In genomic region chr22:42070517-42071422, GRCh38 we compare ENCODE assay signal across 8 cellular contexts. TPM values are rescaled to one million over a fixed set of nuclear protein-coding genes. Genes with fewer than 3 reads are reported as not detected.
DNase-seq lines count a peak whose midpoint lies in the region; ATAC-seq and TF ChIP-seq lines count a peak whose summit lies in the region.

Gene NAGA, minus strand, starts transcription at chr22:42070812. Its CDS starts 515 bp downstream, at chr22:42070297.

- WGBS in prostate gland, result under 1% methylated on average over 56 of the region's 56 CpGs

- ATAC-seq in GM18502 (IDR thresholded peaks at IDR 0.05; ENCODE audit: poor library complexity, unreplicated experiment) (peak; percentile 90), HG02970 (IDR thresholded peaks at IDR 0.05; ENCODE audit: low FRiP score, unreplicated experiment) (peak; percentile 84), left ventricle myocardium superior (peak; percentile 94)

- peak; percentile 94 for TF ChIP-seq POLR2A in prostate gland (IDR thresholded peaks at IDR 0.05)

- intact Hi-C loops in T-helper 2 cell treated with Interferon-gamma antibody and Interleukin-4, amounts not matched to agents 100 ng/mL and 5 ng/mL, for 36 hours (cut with micrococcal nuclease), result loop anchor here (1.0 to 2.0 kb wide), 5 partner anchors 9 to 124 kb away; partner anchors contain the start of genes CENPM, SMDT1 and WBP2NL
- intact Hi-C loops in left ventricle myocardium superior (cut with micrococcal nuclease), result no loop called here
- intact Hi-C loops in prostate gland (cut with DNase I), result no loop called here

- no peaks in the 10 kb centered on the region for H3K9me3 ChIP-seq in prostate gland

- no peaks in the 10 kb centered on the region for H3K27me3 ChIP-seq in prostate gland (replicated peaks; ENCODE audit: insufficient read depth)

- peaks cover 9% of the 10 kb centered on the region for H3K4me1 ChIP-seq in prostate gland (replicated peaks)

- peak within 1 kb of the TSS; percentile 84 to 88 for H3K27ac ChIP-seq in prostate gland

- no peaks in the 10 kb centered on the region for H3K36me3 ChIP-seq in prostate gland

- peak in 1 of 4 experiments; percentile 2 for TF ChIP-seq CTCF in prostate gland (IDR thresholded peaks at IDR 0.05)

- DNase-seq in NCI-H1930 (lab: John Stamatoyannopoulos, UW) (peak; percentile 93 to 95), anterior cingulate cortex (lab: John Stamatoyannopoulos, UW) (peak; percentile 55 to 96 (median 88)), left ventricle myocardium superior (peak; percentile 98), prostate gland (ENCODE audit: low spot score) (peak; percentile 96), ureter (ENCODE audit: low spot score) (peak; percentile 96)

- H3K4me3 ChIP-seq in prostate gland, result peak within 1 kb of the TSS; percentile 53 to 54

RNA-seq across cellular contexts. Expression of gene NAGA, which starts in this region (rescaled TPM):
- total RNA-seq in T-helper 2 cell treated with Interferon-gamma antibody and Interleukin-4, amounts not matched to agents 100 ng/mL and 5 ng/mL, for 36 hours, result 37.9 and 38.7 TPM in 2 replicates
- 13.4 TPM for total RNA-seq in left ventricle myocardium superior
- total RNA-seq in prostate gland, result 10 to 100 TPM; 41.5 to 47.1 TPM
- 33.4 TPM for total RNA-seq in ureter

Comparison
In these comparisons a context has a peak if more than half of its experiments do, and no peak if none do; other contexts are left out.
1. Peak in every context shown above with its lines: DNase-seq, ATAC-seq, H3K4me3 ChIP-seq and H3K27ac ChIP-seq.